8 cellular contexts compared by ENCODE assay signal in genomic region chr17:45261577-45262515, GRCh38. TPM values are rescaled to one million over a fixed set of nuclear protein-coding genes. Genes with fewer than 3 reads are reported as not detected.
DNase-seq lines count a peak whose midpoint lies in the region; TF ChIP-seq lines count a peak whose summit lies in the region.

SPATA32 (minus strand) TSS chr17:45262094; CDS start chr17:45262016, 78 bp downstream.

- H3K4me1 ChIP-seq in mesendoderm (ENCODE audit: control insufficient read depth, low read depth, low read length) = peaks cover 2% of the 10 kb centered on the region

- peak within 1 kb of the TSS; percentile 59 for H3K4me3 ChIP-seq in H7 (ENCODE audit: insufficient read depth, low read depth, low read length)
- peak within 1 kb of the TSS; percentile 56 for H3K4me3 ChIP-seq in mesendoderm (ENCODE audit: low read length)

- no peak for TF ChIP-seq CTCF in 22Rv1 (IDR thresholded peaks at IDR 0.05)

- H3K36me3 ChIP-seq in H7 (replicated peaks; ENCODE audit: control insufficient read depth, insufficient read depth, low read length) (peaks cover 4% of the 10 kb centered on the region), mesendoderm (ENCODE audit: control insufficient read depth, insufficient read depth, low read length) (peaks cover 1% of the 10 kb centered on the region)

- H3K79me1 ChIP-seq in mesendoderm (ENCODE audit: low read length) = no peaks in the 10 kb centered on the region

- peak; percentile 92 for DNase-seq in H7
- DNase-seq in activated CD4-positive, alpha-beta T cell treated with anti-CD3 and anti-CD28 coated beads, Interleukin-2, amount 50 U/mL, for 24 hours (ENCODE audit: low read depth in 1 of 2, low spot score in 1 of 2) = peak; percentile 39 to 41
- DNase-seq in ecto neural progenitor cell (ENCODE audit: low spot score) = peak; percentile 81
- DNase-seq in mesendoderm = peak; percentile 75
- DNase-seq in stimulated activated CD8-positive, alpha-beta memory T cell treated with anti-CD3 and anti-CD28 coated beads, Interleukin-15, amount 100 ng/mL, for 4 hours (ENCODE audit: low read depth in 2 of 2) = peak; percentile 56 to 64
- no peak for DNase-seq in middle frontal gyrus (ENCODE audit: extremely low spot score, low spot score)
- no peak for DNase-seq in DMS153 treated with DMSO at 0.1 percent for 48 hours (lab: John Stamatoyannopoulos, UW; ENCODE audit: unreplicated experiment)

- H3K18ac ChIP-seq in mesendoderm (ENCODE audit: low read length) = no peak within 1 kb of the TSS

- H2BK120ac ChIP-seq in mesendoderm (ENCODE audit: low read depth, low read length) = no peak within 1 kb of the TSS

- H2AK5ac ChIP-seq in mesendoderm (ENCODE audit: low read length) = no peak within 1 kb of the TSS

- no peak within 1 kb of the TSS for H2BK15ac ChIP-seq in mesendoderm (replicated peaks; ENCODE audit: low read depth)

- H4K8ac ChIP-seq in mesendoderm (ENCODE audit: low read depth, low read length) = no peak within 1 kb of the TSS

- peak within 1 kb of the TSS; percentile 80 for H3K4me2 ChIP-seq in mesendoderm (ENCODE audit: low read length)

- no peak within 1 kb of the TSS for H2BK5ac ChIP-seq in mesendoderm (ENCODE audit: low read length)

- no CpG with 5 or more reads among the region's 68 CpGs for WGBS in mesendoderm (ENCODE audit: extremely low coverage, insufficient coverage, low lambda C conversion rate)

- peak within 1 kb of the TSS; percentile 86 for H3K23ac ChIP-seq in mesendoderm (ENCODE audit: low read length)

- H3K9ac ChIP-seq in mesendoderm (ENCODE audit: low read length) = peak within 1 kb of the TSS; percentile 73

- 0 out of 2 replicates have a peak within 1 kb of the TSS, but pooled peaks have one; percentile 13 for H3K27ac ChIP-seq in 22Rv1
- no peak within 1 kb of the TSS for H3K27ac ChIP-seq in mesendoderm (ENCODE audit: low read depth, low read length)

- peaks cover 8% of the 10 kb centered on the region; the same call in 1 of the 2 replicates for H3K27me3 ChIP-seq in H7 (ENCODE audit: control insufficient read depth, insufficient read depth, low read length)
- no peaks in the 10 kb centered on the region for H3K27me3 ChIP-seq in mesendoderm (ENCODE audit: insufficient read depth, low read length, poor library complexity)

- H3K4ac ChIP-seq in mesendoderm (ENCODE audit: low read depth, low read length) = no peak within 1 kb of the TSS

- H3K56ac ChIP-seq in mesendoderm (ENCODE audit: low read length) = peak within 1 kb of the TSS; percentile 85

- H4K5ac ChIP-seq in mesendoderm (ENCODE audit: low read length) = no peak within 1 kb of the TSS

- H3K79me2 ChIP-seq in mesendoderm (ENCODE audit: control insufficient read depth, insufficient read depth, low read length) = no peaks in the 10 kb centered on the region

RNA-seq across cellular contexts. Expression of gene SPATA32, which starts in this region (rescaled TPM):
- total RNA-seq in H7 (2014; rRNA removed; shearing (Covaris generic)) = 0.24 TPM in 1 of 2 replicates, not detected in the other
- polyA plus RNA-seq in mesendoderm (2013, experiment 1 of 2) = not detected
- polyA plus RNA-seq in mesendoderm (2013, experiment 2 of 2) = not detected

Comparison
In these comparisons a context has a peak if more than half of its experiments do, and no peak if none do; other contexts are left out.
1. Peak in DNase-seq and H3K4me3 ChIP-seq in H7; RNA of the gene not detected or under 1 TPM.
2. DNase-seq: peak in activated CD4-positive, alpha-beta T cell treated with anti-CD3 and anti-CD28 coated beads, Interleukin-2, amount 50 U/mL, for 24 hours (2 of 2), ecto neural progenitor cell (single experiment), mesendoderm (single experiment) and stimulated activated CD8-positive, alpha-beta memory T cell treated with anti-CD3 and anti-CD28 coated beads, Interleukin-15, amount 100 ng/mL, for 4 hours (2 of 2); none in middle frontal gyrus (single experiment) and DMS153 treated with DMSO at 0.1 percent for 48 hours (single experiment).